In the genomic region with DNA sequence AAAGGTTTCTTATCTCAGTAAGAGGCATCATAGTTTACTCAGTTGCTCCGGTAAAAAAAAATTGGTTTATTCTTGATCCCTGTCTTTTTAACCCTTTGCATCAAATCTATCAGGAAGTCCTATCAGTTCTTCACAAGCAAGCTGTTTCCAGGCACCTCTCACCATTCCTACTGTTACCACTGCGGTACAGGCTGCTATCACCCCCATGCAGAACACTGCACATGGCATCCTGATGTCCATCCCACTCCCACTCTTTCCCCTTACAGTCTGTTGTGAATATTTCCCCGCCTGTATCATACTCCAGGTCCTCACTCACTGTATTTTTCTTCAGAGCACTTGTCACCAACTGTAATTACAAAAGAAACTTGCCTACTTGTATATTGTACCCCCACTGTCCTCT, we compare ENCODE assay signal across 29 cellular contexts.
"Had no signal": no experiment of that assay in that cellular context is flagged by ENCODE, and none has a peak within 500 bp of the region (broad histone marks: within the 10 kb centered on the region; RNA-seq: fewer than 3 reads in every experiment).

No MANE protein-coding gene starts in this region.

- H3K9me3 Mint-ChIP-seq: stimulated activated effector memory CD8-positive, alpha-beta T cell treated with anti-CD3 and anti-CD28 coated beads, Interleukin-12 subunit alpha, Interleukin-12 subunit beta, amount 100 ng/mL, for 72 hours; stimulated activated memory B cell treated with anti-CD40 and anti-IgM and Interleukin-4, amounts not matched to agents 10 μg/mL and 1 μg/mL and 100 μg/mL, for 72 hours; stimulated activated naive B cell treated with anti-CD40 and anti-IgM and Interleukin-4, amounts not matched to agents 10 μg/mL and 1 μg/mL and 100 μg/mL, for 72 hours; stimulated activated naive CD8-positive, alpha-beta T cell treated with anti-CD3 and anti-CD28 coated beads, Interleukin-15, amount 100 ng/mL, for 72 hours; stimulated activated naive CD8-positive, alpha-beta T cell treated with anti-CD3 and anti-CD28 coated beads, Interleukin-15, Interleukin-2, amounts not matched to agents 100 ng/mL and 50 ng/mL, for 24 hours; type B pancreatic cell had no signal

- H3K27ac ChIP-seq: stomach, suprapubic skin, testis, thoracic aorta, thyroid gland, tibial artery, tibial nerve, transverse colon, upper lobe of left lung, upper lobe of right lung, uterus, vagina had no signal

- H3K36me3 Mint-ChIP-seq: stimulated activated effector memory CD8-positive, alpha-beta T cell treated with anti-CD3 and anti-CD28 coated beads, Interleukin-12 subunit alpha, Interleukin-12 subunit beta, amount 100 ng/mL, for 72 hours; stimulated activated memory B cell treated with anti-CD40 and anti-IgM and Interleukin-4, amounts not matched to agents 10 μg/mL and 1 μg/mL and 100 μg/mL, for 72 hours; stimulated activated naive B cell treated with anti-CD40 and anti-IgM and Interleukin-4, amounts not matched to agents 10 μg/mL and 1 μg/mL and 100 μg/mL, for 72 hours; type B pancreatic cell had no signal

- H3K4me1 ChIP-seq: uterus had no signal

- H3K9me3 ChIP-seq: stomach, suprapubic skin, testis, thoracic aorta, thyroid gland, tibial artery, tibial nerve, transverse colon, upper lobe of left lung, upper lobe of right lung, uterus, vagina had no signal

- H3K4me3 Mint-ChIP-seq: stimulated activated effector memory CD8-positive, alpha-beta T cell treated with anti-CD3 and anti-CD28 coated beads, Interleukin-12 subunit alpha, Interleukin-12 subunit beta, amount 100 ng/mL, for 72 hours; stimulated activated memory B cell treated with anti-CD40 and anti-IgM and Interleukin-4, amounts not matched to agents 10 μg/mL and 1 μg/mL and 100 μg/mL, for 72 hours; stimulated activated naive B cell treated with anti-CD40 and anti-IgM and Interleukin-4, amounts not matched to agents 10 μg/mL and 1 μg/mL and 100 μg/mL, for 72 hours; stimulated activated naive CD8-positive, alpha-beta T cell treated with anti-CD3 and anti-CD28 coated beads, Interleukin-15, amount 100 ng/mL, for 72 hours; stimulated activated naive CD8-positive, alpha-beta T cell treated with anti-CD3 and anti-CD28 coated beads, Interleukin-15, Interleukin-2, amounts not matched to agents 100 ng/mL and 50 ng/mL, for 24 hours; type B pancreatic cell had no signal

- ATAC-seq: stimulated activated effector memory CD8-positive, alpha-beta T cell treated with anti-CD3 and anti-CD28 coated beads, Interleukin-12 subunit alpha, Interleukin-12 subunit beta, amount 100 ng/mL, for 72 hours; stimulated activated memory B cell treated with anti-CD40 and anti-IgM and Interleukin-4, amounts not matched to agents 10 μg/mL and 1 μg/mL and 100 μg/mL, for 72 hours; stimulated activated naive B cell treated with anti-CD40 and anti-IgM and Interleukin-4, amounts not matched to agents 10 μg/mL and 1 μg/mL and 100 μg/mL, for 72 hours; stimulated activated naive CD8-positive, alpha-beta T cell treated with anti-CD3 and anti-CD28 coated beads, Interleukin-15, amount 100 ng/mL, for 72 hours; stimulated activated naive CD8-positive, alpha-beta T cell treated with anti-CD3 and anti-CD28 coated beads, Interleukin-15, Interleukin-2, amounts not matched to agents 100 U/mL and 50 U/mL, for 24 hours; upper lobe of right lung had no signal

- H3K27me3 ChIP-seq: testis, thyroid gland, upper lobe of left lung, vagina had no signal

- DNase-seq: stimulated activated CD4-positive, alpha-beta T cell treated with anti-CD3 and anti-CD28 coated beads, Interleukin-2, amount 100 ng/mL, for 48 hours; stimulated activated CD4-positive, alpha-beta T cell treated with anti-CD3 and anti-CD28 coated beads, Interleukin-4, amount 100 ng/mL, for 1 hour; stimulated activated CD4-positive, alpha-beta T cell treated with anti-CD3 and anti-CD28 coated beads, Interleukin-4, amount 100 ng/mL, for 24 hours; stimulated activated CD4-positive, alpha-beta T cell treated with anti-CD3 and anti-CD28 coated beads, Interleukin-4, amount 100 ng/mL, for 4 hours; stimulated activated CD8-positive, alpha-beta memory T cell treated with anti-CD3 and anti-CD28 coated beads, Interleukin-4, amount 100 ng/mL, for 48 hours; stimulated activated naive B cell treated with anti-CD40 and anti-IgM and Interleukin-4, amounts not matched to agents 10 μg/mL and 1 μg/mL and 100 μg/mL, for 72 hours; stimulated activated naive CD4-positive, alpha-beta T cell; stimulated activated naive CD4-positive, alpha-beta T cell treated with Interleukin-2 at 50 U/mL for 16 hours; stimulated activated naive CD8-positive, alpha-beta T cell treated with anti-CD3 and anti-CD28 coated beads, Interleukin-15, amount 100 ng/mL, for 72 hours; stimulated activated naive CD8-positive, alpha-beta T cell treated with anti-CD3 and anti-CD28 coated beads, Interleukin-15, Interleukin-2, amounts not matched to agents 100 U/mL and 50 U/mL, for 24 hours; stomach; substantia nigra; testis; thyroid gland; tibial artery; transverse colon; trophoblast cell; upper lobe of left lung; upper lobe of right lung; uterus had no signal

- H3K36me3 ChIP-seq: stomach, suprapubic skin, thoracic aorta, thyroid gland, tibial artery, tibial nerve, transverse colon, upper lobe of left lung, upper lobe of right lung, uterus, vagina had no signal

- H3K4me3 ChIP-seq: stomach, suprapubic skin, testis, thoracic aorta, thyroid gland, tibial artery, tibial nerve, transverse colon, upper lobe of left lung, upper lobe of right lung, uterus, vagina had no signal

- FAIRE-seq: urothelium cell line had no signal

- H3K27ac Mint-ChIP-seq: stimulated activated effector memory CD8-positive, alpha-beta T cell treated with anti-CD3 and anti-CD28 coated beads, Interleukin-12 subunit alpha, Interleukin-12 subunit beta, amount 100 ng/mL, for 72 hours; stimulated activated memory B cell treated with anti-CD40 and anti-IgM and Interleukin-4, amounts not matched to agents 10 μg/mL and 1 μg/mL and 100 μg/mL, for 72 hours; stimulated activated naive B cell treated with anti-CD40 and anti-IgM and Interleukin-4, amounts not matched to agents 10 μg/mL and 1 μg/mL and 100 μg/mL, for 72 hours; stimulated activated naive CD8-positive, alpha-beta T cell treated with anti-CD3 and anti-CD28 coated beads, Interleukin-15, amount 100 ng/mL, for 72 hours; stimulated activated naive CD8-positive, alpha-beta T cell treated with anti-CD3 and anti-CD28 coated beads, Interleukin-15, Interleukin-2, amounts not matched to agents 100 ng/mL and 50 ng/mL, for 24 hours; type B pancreatic cell had no signal
